ENCODE assay signal across 20 cellular contexts in genomic region chr1:183869671-183870070, GRCh38.
DNase-seq lines count a peak whose midpoint lies in the region; ATAC-seq and TF ChIP-seq lines count a peak whose summit lies in the region.
"Had no signal": no experiment of that assay in that cellular context is flagged by ENCODE, and none has a peak within 500 bp of the region (broad histone marks: within the 10 kb centered on the region; RNA-seq: fewer than 3 reads in every experiment).

No MANE protein-coding gene starts in this region.

- TF ChIP-seq POLR2A in heart left ventricle (IDR thresholded peaks at IDR 0.05) (no peak), transverse colon (IDR thresholded peaks at IDR 0.05) (no peak)

- WGBS in heart left ventricle, 4 donors: 71 to 85% (median 77%) methylated on average over 3 of the region's 3 CpGs
- 92 to 94% methylated on average over 2 to 3 of the region's 3 CpGs for WGBS in endodermal cell (ENCODE audit: insufficient coverage in 1 of 2, insufficient read length in 1 of 2), 2 experiments
- WGBS in transverse colon (ENCODE audit: low coverage in 1 of 2), 2 donors: 77% methylated on average over 3 of the region's 3 CpGs; no CpG with 5 or more reads in 1 of the 2 donors

- H3K4me1 ChIP-seq in heart left ventricle (peaks cover 10 to 69% (median 45%) of the 10 kb centered on the region in 12 donors), endodermal cell (ENCODE audit: control insufficient read depth, insufficient read depth, low read length) (peaks cover 8% of the 10 kb centered on the region), transverse colon (peaks cover 0 to 39% (median 6%) of the 10 kb centered on the region in 4 donors)
- peaks cover 15% of the 10 kb centered on the region for H3K4me1 ChIP-seq in CD8-positive, alpha-beta memory T cell (ENCODE audit: insufficient read depth, low read length)
- H3K4me1 ChIP-seq: foreskin keratinocyte, HAP-1 had no signal

- H3K27ac ChIP-seq in heart left ventricle (peak overlapping the region in 8 of 12 donors; percentile 70 to 84 (median 80)), endodermal cell (ENCODE audit: low read depth, low read length) (peak overlapping the region; percentile 81), transverse colon (peak overlapping the region; percentile 54 to 71 (median 64))
- no peak overlapping the region for H3K27ac ChIP-seq in CD8-positive, alpha-beta memory T cell (ENCODE audit: low read depth, low read length)
- H3K27ac ChIP-seq: foreskin keratinocyte had no signal

- H3K4me3 ChIP-seq in heart left ventricle (no peak overlapping the region), endodermal cell (ENCODE audit: low read length) (no peak overlapping the region), transverse colon (no peak overlapping the region)
- H3K4me3 ChIP-seq in CD8-positive, alpha-beta memory T cell (ENCODE audit: low read length): no peak overlapping the region
- H3K4me3 ChIP-seq: body of pancreas, HAP-1, upper lobe of right lung had no signal

- CTCF ChIA-PET in CD8-positive, alpha-beta memory T cell (lab: Charles Lee): interaction anchor here (0.9 kb wide), 1 partner anchor 46 kb away, joined by 3 read pairs; no protein-coding TSS in a partner anchor

- no peaks in the 10 kb centered on the region for H3K9me3 ChIP-seq in heart left ventricle
- H3K9me3 ChIP-seq in endodermal cell (ENCODE audit: control insufficient read depth, low read length): no peaks in the 10 kb centered on the region
- H3K9me3 ChIP-seq in transverse colon: no peaks in the 10 kb centered on the region
- H3K9me3 ChIP-seq in CD8-positive, alpha-beta memory T cell (ENCODE audit: low read length): no peaks in the 10 kb centered on the region
- H3K9me3 ChIP-seq: body of pancreas, HAP-1, upper lobe of right lung had no signal

- H3K36me3 ChIP-seq in heart left ventricle (peaks cover 0 to 19% (median 11%) of the 10 kb centered on the region in 9 donors), endodermal cell (ENCODE audit: control insufficient read depth, insufficient read depth, low read length) (no peaks in the 10 kb centered on the region), transverse colon (no peaks in the 10 kb centered on the region)
- no peaks in the 10 kb centered on the region for H3K36me3 ChIP-seq in CD8-positive, alpha-beta memory T cell (ENCODE audit: insufficient read depth, low read length)
- H3K36me3 ChIP-seq: HAP-1 had no signal

- H3K9me3 Mint-ChIP-seq in endodermal cell (no peaks in the 10 kb centered on the region), neural crest cell (peaks cover 2% of the 10 kb centered on the region)
- no peaks in the 10 kb centered on the region for H3K9me3 Mint-ChIP-seq in CD8-positive, alpha-beta memory T cell
- H3K9me3 Mint-ChIP-seq: memory B cell had no signal

- H3K4me3 Mint-ChIP-seq in endodermal cell (no peak overlapping the region), neural crest cell (peak overlapping the region; percentile 29)
- no peak overlapping the region for H3K4me3 Mint-ChIP-seq in CD8-positive, alpha-beta memory T cell
- H3K4me3 Mint-ChIP-seq: memory B cell had no signal

- H3K9ac ChIP-seq in endodermal cell (ENCODE audit: extremely low read depth, low read length, poor library complexity, severe bottlenecking): no peak overlapping the region

- POLR2A ChIA-PET in CD8-positive, alpha-beta memory T cell (lab: Charles Lee): no interaction called here

- TF ChIP-seq CTCF in heart left ventricle (IDR thresholded peaks at IDR 0.05): no peak
- TF ChIP-seq CTCF in endodermal cell (conservative IDR thresholded peaks at IDR 0.05): no peak
- no peak for TF ChIP-seq CTCF in neural crest cell (conservative IDR thresholded peaks at IDR 0.05)
- TF ChIP-seq CTCF in transverse colon (IDR thresholded peaks at IDR 0.05): no peak

- TF ChIP-seq EP300 in transverse colon (IDR thresholded peaks at IDR 0.05; ENCODE audit: low read depth): no peak

- in situ Hi-C loops in transverse colon (cut with MboI; ENCODE audit: low pct_ligation_motif_present in 1 of 4, low pct_unique_long_range_greater_than_20kb in 1 of 4, low sequenced_read_pairs in 3 of 4): no loop called here

- H3K27ac Mint-ChIP-seq in endodermal cell (no peak overlapping the region), neural crest cell (ENCODE audit: unreplicated experiment) (peak overlapping the region; percentile 87)
- no peak overlapping the region for H3K27ac Mint-ChIP-seq in CD8-positive, alpha-beta memory T cell
- H3K27ac Mint-ChIP-seq: memory B cell had no signal

- intact Hi-C loops in heart left ventricle (cut with DNase I) (loop anchor here in 3 of 10 donors (5.0 to 10.0 kb wide), 3 partner anchors 55 to 65 kb away; partner anchors contain the start of gene RGL1 (in 2 of the 3)), left cardiac atrium (cut with DNase I) (loop anchor here in 1 of 2 donors (10.0 kb wide), 1 partner anchor 55 kb away; no protein-coding TSS in a partner anchor), transverse colon (cut with DNase I; ENCODE audit: low total_unique reads) (loop anchor here (2.0 kb wide), 1 partner anchor 61 kb away; no protein-coding TSS in a partner anchor)

- ATAC-seq in heart left ventricle (no peak), left cardiac atrium (no peak)
- ATAC-seq: body of pancreas, foreskin keratinocyte, upper lobe of right lung had no signal

- H3K4me1 Mint-ChIP-seq in endodermal cell: peaks cover 32% of the 10 kb centered on the region
- peaks cover 41% of the 10 kb centered on the region for H3K4me1 Mint-ChIP-seq in neural crest cell
- H3K4me1 Mint-ChIP-seq in CD8-positive, alpha-beta memory T cell: peaks cover 6 to 14% (median 8%) of the 10 kb centered on the region in 3 donors

- no peaks in the 10 kb centered on the region for H3K27me3 ChIP-seq in heart left ventricle
- H3K27me3 ChIP-seq in endodermal cell (ENCODE audit: control insufficient read depth, insufficient read depth, low read length, poor library complexity, severe bottlenecking): peaks cover 23% of the 10 kb centered on the region
- H3K27me3 ChIP-seq in transverse colon: no peaks in the 10 kb centered on the region
- H3K27me3 ChIP-seq in CD8-positive, alpha-beta memory T cell (ENCODE audit: insufficient read depth, low read length, poor library complexity, severe bottlenecking): no peaks in the 10 kb centered on the region
- H3K27me3 ChIP-seq: body of pancreas, foreskin keratinocyte, upper lobe of right lung had no signal

- DNase-seq in heart left ventricle (no peak), left cardiac atrium (no peak), endodermal cell (no peak), neural crest cell (ENCODE audit: low read depth, low spot score) (no peak), transverse colon (no peak), T-helper 9 cell (no peak), HK-2 (ENCODE audit: unreplicated experiment) (no peak)
- DNase-seq in CD8-positive, alpha-beta memory T cell: no peak
- DNase-seq: activated CD4-positive, alpha-beta T cell treated with anti-CD3 and anti-CD28 coated beads for 1 hour; activated naive CD4-positive, alpha-beta T cell treated with Interleukin-2 at 50 U/mL for 16 hours; effector CD8-positive, alpha-beta T cell; foreskin keratinocyte; NCI-H1694; SHP77; stimulated activated CD4-positive, alpha-beta T cell treated with anti-CD3 and anti-CD28 coated beads, Interleukin-4, amount 100 ng/mL, for 24 hours; stimulated activated CD8-positive, alpha-beta memory T cell treated with anti-CD3 and anti-CD28 coated beads, Interleukin-4, amount 100 ng/mL, for 48 hours; upper lobe of right lung had no signal

- H3K36me3 Mint-ChIP-seq in endodermal cell (ENCODE audit: low read depth) (no peaks in the 10 kb centered on the region), neural crest cell (ENCODE audit: low read depth) (peaks cover 8% of the 10 kb centered on the region)
- H3K36me3 Mint-ChIP-seq in CD8-positive, alpha-beta memory T cell: peaks cover 0 to 2% (median 0%) of the 10 kb centered on the region in 3 donors
- H3K36me3 Mint-ChIP-seq: memory B cell had no signal

- H3K27me3 Mint-ChIP-seq in endodermal cell (ENCODE audit: insufficient read depth): no peaks in the 10 kb centered on the region
- H3K27me3 Mint-ChIP-seq in neural crest cell (ENCODE audit: low read depth): peaks cover 5% of the 10 kb centered on the region
- peaks cover 0 to 6% of the 10 kb centered on the region in 2 donors for H3K27me3 Mint-ChIP-seq in CD8-positive, alpha-beta memory T cell
- H3K27me3 Mint-ChIP-seq: memory B cell had no signal
